Comparison of ENCODE assay signal across 27 cellular contexts in the genomic region with DNA sequence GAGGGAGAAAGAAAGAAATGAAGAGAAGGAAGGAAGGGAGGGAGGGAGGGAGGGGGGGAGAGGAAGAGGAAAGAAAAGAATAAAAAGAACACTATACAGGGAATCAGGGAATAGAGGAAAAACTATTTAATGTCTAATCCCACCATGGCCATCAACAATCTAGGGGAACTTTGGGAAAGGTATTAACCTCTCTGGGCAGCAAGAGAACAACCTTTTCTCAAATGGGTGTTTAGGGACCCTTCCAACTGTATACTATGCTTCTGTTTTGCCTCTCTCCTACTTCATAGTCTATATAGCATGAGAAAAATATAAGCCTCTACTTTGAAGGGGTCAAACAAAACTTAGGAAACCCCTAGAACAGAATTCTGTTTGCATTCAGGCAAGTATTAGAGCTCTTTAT.
"Had no signal": no experiment of that assay in that cellular context is flagged by ENCODE, and none has a peak within 500 bp of the region (broad histone marks: within the 10 kb centered on the region; RNA-seq: fewer than 3 reads in every experiment).

No MANE protein-coding gene starts in this region.

- H3K4me1 ChIP-seq: testis, transverse colon, uterus had no signal

- DNase-seq: stimulated activated CD4-positive, alpha-beta T cell treated with anti-CD3 and anti-CD28 coated beads, Interleukin-2, amount 100 ng/mL, for 48 hours; stimulated activated CD4-positive, alpha-beta T cell treated with anti-CD3 and anti-CD28 coated beads, Interleukin-4, amount 100 ng/mL, for 1 hour; stimulated activated CD4-positive, alpha-beta T cell treated with anti-CD3 and anti-CD28 coated beads, Interleukin-4, amount 100 ng/mL, for 24 hours; stimulated activated CD4-positive, alpha-beta T cell treated with anti-CD3 and anti-CD28 coated beads, Interleukin-4, amount 100 ng/mL, for 4 hours; stimulated activated CD8-positive, alpha-beta memory T cell treated with anti-CD3 and anti-CD28 coated beads, Interleukin-4, amount 100 ng/mL, for 48 hours; stimulated activated naive B cell treated with anti-CD40 and anti-IgM and Interleukin-4, amounts not matched to agents 10 μg/mL and 1 μg/mL and 100 μg/mL, for 72 hours; stimulated activated naive CD4-positive, alpha-beta T cell; stimulated activated naive CD4-positive, alpha-beta T cell treated with Interleukin-2 at 50 U/mL for 16 hours; stimulated activated naive CD8-positive, alpha-beta T cell treated with anti-CD3 and anti-CD28 coated beads, Interleukin-15, amount 100 ng/mL, for 72 hours; stimulated activated naive CD8-positive, alpha-beta T cell treated with anti-CD3 and anti-CD28 coated beads, Interleukin-15, Interleukin-2, amounts not matched to agents 100 U/mL and 50 U/mL, for 24 hours; stomach; substantia nigra; testis; thyroid gland; tibial artery; transverse colon; trophoblast cell; upper lobe of left lung; upper lobe of right lung; uterus had no signal

- H3K27me3 ChIP-seq: stomach, suprapubic skin, testis, thyroid gland, tibial artery, tibial nerve, transverse colon, upper lobe of left lung, upper lobe of right lung, uterus, vagina had no signal

- H3K27ac ChIP-seq: stomach, suprapubic skin, testis, thoracic aorta, thyroid gland, tibial artery, tibial nerve, transverse colon, upper lobe of left lung, upper lobe of right lung, uterus, vagina had no signal

- FAIRE-seq: urothelium cell line had no signal

- H3K4me3 ChIP-seq: stomach, suprapubic skin, testis, thoracic aorta, thyroid gland, tibial artery, tibial nerve, transverse colon, upper lobe of left lung, upper lobe of right lung, uterus, vagina had no signal

- ATAC-seq: stimulated activated effector memory CD8-positive, alpha-beta T cell treated with anti-CD3 and anti-CD28 coated beads, Interleukin-12 subunit alpha, Interleukin-12 subunit beta, amount 100 ng/mL, for 72 hours; stimulated activated memory B cell treated with anti-CD40 and anti-IgM and Interleukin-4, amounts not matched to agents 10 μg/mL and 1 μg/mL and 100 μg/mL, for 72 hours; stimulated activated naive B cell treated with anti-CD40 and anti-IgM and Interleukin-4, amounts not matched to agents 10 μg/mL and 1 μg/mL and 100 μg/mL, for 72 hours; stimulated activated naive CD8-positive, alpha-beta T cell treated with anti-CD3 and anti-CD28 coated beads, Interleukin-15, amount 100 ng/mL, for 72 hours; stimulated activated naive CD8-positive, alpha-beta T cell treated with anti-CD3 and anti-CD28 coated beads, Interleukin-15, Interleukin-2, amounts not matched to agents 100 U/mL and 50 U/mL, for 24 hours; upper lobe of right lung had no signal

- H3K36me3 ChIP-seq: stomach, suprapubic skin, thoracic aorta, thyroid gland, tibial artery, tibial nerve, transverse colon, upper lobe of left lung, upper lobe of right lung, uterus, vagina had no signal

- H3K9me3 ChIP-seq: stomach, suprapubic skin, testis, thoracic aorta, thyroid gland, tibial artery, upper lobe of left lung, upper lobe of right lung, uterus, vagina had no signal
